ENCODE assay signal across 8 cellular contexts in the genomic region with DNA sequence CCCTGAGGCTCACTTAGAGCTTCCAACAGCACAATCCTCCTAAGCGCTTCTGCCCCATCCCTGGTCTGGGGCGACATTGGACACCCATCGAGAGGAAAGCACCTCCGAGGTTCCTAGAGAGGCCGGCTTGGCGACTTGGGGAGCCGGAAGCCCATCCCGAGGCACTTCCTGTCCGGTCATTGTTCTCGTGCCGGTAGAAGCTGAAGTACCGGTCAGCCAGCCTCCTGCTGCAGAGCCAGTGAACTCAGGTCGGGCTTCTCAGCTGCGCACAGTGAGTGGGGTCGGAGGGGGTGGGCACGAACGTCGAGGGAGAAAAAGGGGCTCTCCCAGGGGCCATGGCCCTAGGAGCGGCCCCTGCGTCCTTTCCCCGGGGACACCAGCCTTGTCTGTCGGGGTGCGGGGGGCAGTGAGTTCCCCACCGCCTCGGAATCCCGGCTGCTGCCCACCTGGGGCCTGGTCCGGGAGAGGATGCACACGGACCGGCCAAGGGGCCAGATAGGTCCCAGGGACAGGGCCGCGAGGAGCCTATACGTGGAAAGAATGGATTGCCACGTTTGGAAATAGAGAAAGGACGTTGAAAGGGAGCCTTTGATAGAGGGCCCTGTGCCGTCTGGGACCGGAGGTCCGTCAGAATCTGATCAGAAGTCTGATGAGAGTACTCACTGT. TPM values are rescaled to one million over a fixed set of nuclear protein-coding genes. Genes with fewer than 3 reads are reported as not detected.
A peak's percentile ranks its signal among the peaks of the same experiment; 100 is the strongest.
DNase-seq lines count a peak whose midpoint lies in the region; ATAC-seq and TF ChIP-seq lines count a peak whose summit lies in the region.

A gene (plus strand): TSS at position 169 of the 666 bp plus-strand sequence. CDS start 2,336 bp downstream, outside the sequence.

- no peak within 1 kb of the TSS for H3K27ac Mint-ChIP-seq in activated naive CD8-positive, alpha-beta T cell treated with anti-CD3 and anti-CD28 coated beads, Interleukin-2, amount 50 U/mL, for 24 hours

- peak within 1 kb of the TSS; percentile 79 for H3K4me3 Mint-ChIP-seq in activated naive CD8-positive, alpha-beta T cell treated with anti-CD3 and anti-CD28 coated beads, Interleukin-2, amount 50 U/mL, for 24 hours

- peaks cover 45% of the 10 kb centered on the region for H3K9me3 Mint-ChIP-seq in activated naive CD8-positive, alpha-beta T cell treated with anti-CD3 and anti-CD28 coated beads, Interleukin-2, amount 50 U/mL, for 24 hours

- peak within 1 kb of the TSS; percentile 80 for H2AFZ ChIP-seq in OCI-LY3 (ENCODE audit: low read depth, low read length)

- TF ChIP-seq CTCF in OCI-LY3 (IDR thresholded peaks at IDR 0.05; ENCODE audit: low read depth, low read length) (no peak), cardiac muscle cell (IDR thresholded peaks at IDR 0.05; ENCODE audit: low read depth, low read length) (no peak), omental fat pad (IDR thresholded peaks at IDR 0.05) (no peak)

- H3K4me1 Mint-ChIP-seq in activated naive CD8-positive, alpha-beta T cell treated with anti-CD3 and anti-CD28 coated beads, Interleukin-2, amount 50 U/mL, for 24 hours: peaks cover 13% of the 10 kb centered on the region

- H3K36me3 Mint-ChIP-seq in activated naive CD8-positive, alpha-beta T cell treated with anti-CD3 and anti-CD28 coated beads, Interleukin-2, amount 50 U/mL, for 24 hours (ENCODE audit: low read depth): peaks cover 52% of the 10 kb centered on the region

- ATAC-seq in GM21381 (IDR thresholded peaks at IDR 0.05; ENCODE audit: unreplicated experiment) (peak; percentile 97), omental fat pad (ENCODE audit: low FRiP score) (peak; percentile 93)
- peak; percentile 54 for ATAC-seq in activated naive CD8-positive, alpha-beta T cell treated with anti-CD3 and anti-CD28 coated beads, Interleukin-2, amount 50 U/mL, for 24 hours

- H3K27ac ChIP-seq in OCI-LY3 (ENCODE audit: low read length) (peak within 1 kb of the TSS; percentile 42), cardiac muscle cell (peak within 1 kb of the TSS; percentile 92), urinary bladder (ENCODE audit: low read depth) (no peak within 1 kb of the TSS)

- H3K9me3 ChIP-seq in OCI-LY3 (ENCODE audit: insufficient read depth, low read length) (peaks cover 4% of the 10 kb centered on the region; the same call in 1 of the 2 replicates), cardiac muscle cell (ENCODE audit: low read depth) (no peaks in the 10 kb centered on the region)

- peak within 1 kb of the TSS; percentile 70 for H3K4me2 ChIP-seq in OCI-LY3 (ENCODE audit: low read length)

- peak within 1 kb of the TSS; percentile 84 for H3K9ac ChIP-seq in OCI-LY3 (ENCODE audit: low read length)

- DNase-seq in EH (ENCODE audit: low read depth) (peak; percentile 89), HT-29 (ENCODE audit: low spot score) (peak; percentile 86), cardiac muscle cell (ENCODE audit: low read depth in 1 of 2, low spot score in 1 of 2) (peak; percentile 91 to 92), omental fat pad (ENCODE audit: low spot score) (peak; percentile 37)
- DNase-seq in activated naive CD8-positive, alpha-beta T cell treated with anti-CD3 and anti-CD28 coated beads, Interleukin-2, amount 50 U/mL, for 24 hours: peak; percentile 40

- peaks cover 13% of the 10 kb centered on the region for H3K27me3 Mint-ChIP-seq in activated naive CD8-positive, alpha-beta T cell treated with anti-CD3 and anti-CD28 coated beads, Interleukin-2, amount 50 U/mL, for 24 hours

- H3K27me3 ChIP-seq in OCI-LY3 (ENCODE audit: low read depth, low read length): no peaks in the 10 kb centered on the region
- H3K27me3 ChIP-seq in cardiac muscle cell: no peaks in the 10 kb centered on the region

- H3K4me3 ChIP-seq in OCI-LY3 (ENCODE audit: low read length): peak within 1 kb of the TSS; percentile 92
- H3K4me3 ChIP-seq in cardiac muscle cell: peak within 1 kb of the TSS; percentile 98
- H3K4me3 ChIP-seq in urinary bladder (ENCODE audit: low read depth, low read length): peak within 1 kb of the TSS; percentile 72

- peaks cover 26% of the 10 kb centered on the region for H3K79me2 ChIP-seq in OCI-LY3 (ENCODE audit: low read length)

- under 1% methylated on average over 37 of the region's 37 CpGs for WGBS in urinary bladder

- H3K36me3 ChIP-seq in OCI-LY3 (replicated peaks; ENCODE audit: low read depth, low read length) (peaks cover 44% of the 10 kb centered on the region), cardiac muscle cell (peaks cover 32% of the 10 kb centered on the region), urinary bladder (ENCODE audit: insufficient read depth) (no peaks in the 10 kb centered on the region)

- peaks cover 28% of the 10 kb centered on the region for H3K4me1 ChIP-seq in OCI-LY3 (ENCODE audit: low read length)
- H3K4me1 ChIP-seq in cardiac muscle cell (ENCODE audit: low read depth): peaks cover 8% of the 10 kb centered on the region
- no peaks in the 10 kb centered on the region for H3K4me1 ChIP-seq in urinary bladder (ENCODE audit: insufficient read depth)

- H4K20me1 ChIP-seq in OCI-LY3 (ENCODE audit: insufficient read depth, low read length): no peaks in the 10 kb centered on the region

RNA-seq across cellular contexts. Expression of the gene that starts here (rescaled TPM):
- 1.5 and 3.0 TPM in 2 replicates for total RNA-seq in HT-29 (2014; rRNA removed; shearing (Covaris generic))
- 10.6 and 14.7 TPM in 2 replicates for total RNA-seq in cardiac muscle cell
- polyA plus RNA-seq in cardiac muscle cell: 8.6 and 8.9 TPM in 2 replicates
- total RNA-seq in omental fat pad: 10 to 100 TPM in 2 of 4 donors, 1 to 10 TPM in 2; 8.3 to 28.1 (median 12.8) TPM
- 17.9 TPM for total RNA-seq in urinary bladder
- 5.6 TPM for polyA plus RNA-seq in urinary bladder

Comparison
In these comparisons a context has a peak if more than half of its experiments do, and no peak if none do; other contexts are left out.
1. DNase-seq: peak in every context shown above with its lines; median percentile 92 in cardiac muscle cell; 89 in EH; 86 in HT-29; 40 in activated naive CD8-positive, alpha-beta T cell treated with anti-CD3 and anti-CD28 coated beads, Interleukin-2, amount 50 U/mL, for 24 hours; 37 in omental fat pad.